Comparison of ENCODE assay signal across 9 cellular contexts in genomic region chr5:81233080-81233634, GRCh38. TPM values are rescaled to one million over a fixed set of nuclear protein-coding genes. Genes with fewer than 3 reads are reported as not detected.
A peak's percentile ranks its signal among the peaks of the same experiment; 100 is the strongest.
DNase-seq lines count a peak whose midpoint lies in the region; ATAC-seq and TF ChIP-seq lines count a peak whose summit lies in the region.
"Had no signal": no experiment of that assay in that cellular context is flagged by ENCODE, and none has a peak within 500 bp of the region (broad histone marks: within the 10 kb centered on the region; RNA-seq: fewer than 3 reads in every experiment).

CKMT2 (plus strand) TSS chr5:81233322; CDS start chr5:81251133, 17,811 bp downstream.

- no peaks in the 10 kb centered on the region for H3K9me3 Mint-ChIP-seq in CD8-positive, alpha-beta T cell
- H3K9me3 Mint-ChIP-seq: central memory CD8-positive, alpha-beta T cell had no signal

- no peaks in the 10 kb centered on the region for H3K27me3 ChIP-seq in CD8-positive, alpha-beta T cell (ENCODE audit: insufficient read depth, low read length)
- H3K27me3 ChIP-seq in adipocyte (replicated peaks; ENCODE audit: control insufficient read depth, insufficient read depth, low read length) (no peaks in the 10 kb centered on the region), cardiac muscle cell (no peaks in the 10 kb centered on the region)

- H3K4me1 Mint-ChIP-seq in CD8-positive, alpha-beta T cell (ENCODE audit: low read depth) = peaks cover 25% of the 10 kb centered on the region

- intact Hi-C loops in CD8-positive, alpha-beta T cell (cut with DNase I, micrococcal nuclease) = no loop called here

- H3K4me3 Mint-ChIP-seq in CD8-positive, alpha-beta T cell = peak within 1 kb of the TSS; percentile 42
- H3K4me3 Mint-ChIP-seq: central memory CD8-positive, alpha-beta T cell had no signal

- H3K27me3 Mint-ChIP-seq in CD8-positive, alpha-beta T cell (ENCODE audit: low read depth) = no peaks in the 10 kb centered on the region
- H3K27me3 Mint-ChIP-seq: central memory CD8-positive, alpha-beta T cell had no signal

- H3K4me1 ChIP-seq in CD8-positive, alpha-beta T cell (ENCODE audit: insufficient read depth, low read length) = peaks cover 16% of the 10 kb centered on the region
- peaks cover 26% of the 10 kb centered on the region for H3K4me1 ChIP-seq in adipocyte (ENCODE audit: control insufficient read depth, insufficient read depth, low read length)
- peaks cover 51% of the 10 kb centered on the region for H3K4me1 ChIP-seq in cardiac muscle cell (ENCODE audit: low read depth)

- H3K9me3 ChIP-seq in CD8-positive, alpha-beta T cell (ENCODE audit: low read length) = no peaks in the 10 kb centered on the region
- no peaks in the 10 kb centered on the region for H3K9me3 ChIP-seq in adipocyte (ENCODE audit: control insufficient read depth, low read length)
- no peaks in the 10 kb centered on the region for H3K9me3 ChIP-seq in cardiac muscle cell (ENCODE audit: low read depth)

- no peak within 1 kb of the TSS for H3K4me3 ChIP-seq in CD8-positive, alpha-beta T cell (ENCODE audit: low read depth, low read length)
- H3K4me3 ChIP-seq in adipocyte (ENCODE audit: low read length) (peak within 1 kb of the TSS; percentile 83), cardiac muscle cell (peak within 1 kb of the TSS; percentile 22)

- H3K36me3 Mint-ChIP-seq in CD8-positive, alpha-beta T cell = no peaks in the 10 kb centered on the region

- H3K27ac Mint-ChIP-seq in CD8-positive, alpha-beta T cell = no peak within 1 kb of the TSS

- peak within 1 kb of the TSS; percentile 81 for H3K9ac ChIP-seq in adipocyte (ENCODE audit: low read length)

- no peak for TF ChIP-seq CTCF in CD8-positive, alpha-beta T cell (IDR thresholded peaks at IDR 0.05)
- TF ChIP-seq CTCF in cardiac muscle cell (IDR thresholded peaks at IDR 0.05; ENCODE audit: low read depth, low read length) = no peak

- H3K36me3 ChIP-seq in CD8-positive, alpha-beta T cell (ENCODE audit: insufficient read depth, low read length) = no peaks in the 10 kb centered on the region
- no peaks in the 10 kb centered on the region for H3K36me3 ChIP-seq in adipocyte (ENCODE audit: control insufficient read depth, insufficient read depth, low read length, severe bottlenecking)
- no peaks in the 10 kb centered on the region for H3K36me3 ChIP-seq in cardiac muscle cell

- no peak for DNase-seq in CD8-positive, alpha-beta T cell
- peak; percentile 42 for DNase-seq in adipocyte (ENCODE audit: low read depth)
- peak; percentile 74 to 87 for DNase-seq in cardiac muscle cell (ENCODE audit: low read depth in 1 of 2, low spot score in 1 of 2)
- peak in 32 of 56 donors; percentile 9 to 58 (median 30) for DNase-seq in nucleus accumbens (lab: John Stamatoyannopoulos, UW)
- no peak for DNase-seq in NCI-H1694 treated with DMSO at 0.1 percent for 48 hours (lab: John Stamatoyannopoulos, UW)
- DNase-seq in NCI-H2171 treated with DMSO at 0.1 percent for 48 hours (lab: John Stamatoyannopoulos, UW) = no peak
- DNase-seq in activated CD4-positive, alpha-beta T cell treated with anti-CD3 and anti-CD28 coated beads for 4 hours = no peak

- POLR2A ChIA-PET in CD8-positive, alpha-beta T cell (lab: Charles Lee) = interaction anchor here (1.4 kb wide), 1 partner anchor 10 kb away, joined by 3 read pairs; no protein-coding TSS in a partner anchor

- no peak within 1 kb of the TSS for H3K27ac ChIP-seq in CD8-positive, alpha-beta T cell (ENCODE audit: low read depth, low read length)
- H3K27ac ChIP-seq in cardiac muscle cell = peak within 1 kb of the TSS; percentile 94

- CTCF ChIA-PET in CD8-positive, alpha-beta T cell (lab: Charles Lee) = interaction anchor here (1.1 to 1.2 kb wide), 2 partner anchors 12 to 38 kb away, joined by 3 to 5 read pairs; no protein-coding TSS in a partner anchor

- no peak for ATAC-seq in CD8-positive, alpha-beta T cell
- ATAC-seq in HG03196 (IDR thresholded peaks at IDR 0.05; ENCODE audit: unreplicated experiment) = no peak

RNA-seq across cellular contexts. Expression of gene CKMT2, which starts in this region (rescaled TPM):
- not detected for total RNA-seq in CD8-positive, alpha-beta T cell
- 37.1 and 83.5 TPM in 2 replicates for total RNA-seq in cardiac muscle cell
- 25.8 and 62.6 TPM in 2 replicates for polyA plus RNA-seq in cardiac muscle cell

Comparison
In these comparisons a context has a peak if more than half of its experiments do, and no peak if none do; other contexts are left out.
1. RNA of gene CKMT2 (total RNA-seq): 37.1 to 83.5 TPM in cardiac muscle cell; not detected in CD8-positive, alpha-beta T cell; every median in the first group is over 10 times any median in the second.
2. DNase-seq: peak in adipocyte (single experiment), cardiac muscle cell (2 of 2) and nucleus accumbens (32 of 56); none in CD8-positive, alpha-beta T cell (0 of 7), NCI-H1694 treated with DMSO at 0.1 percent for 48 hours (single experiment), NCI-H2171 treated with DMSO at 0.1 percent for 48 hours (single experiment) and activated CD4-positive, alpha-beta T cell treated with anti-CD3 and anti-CD28 coated beads for 4 hours (0 of 2).